In the genomic region with DNA sequence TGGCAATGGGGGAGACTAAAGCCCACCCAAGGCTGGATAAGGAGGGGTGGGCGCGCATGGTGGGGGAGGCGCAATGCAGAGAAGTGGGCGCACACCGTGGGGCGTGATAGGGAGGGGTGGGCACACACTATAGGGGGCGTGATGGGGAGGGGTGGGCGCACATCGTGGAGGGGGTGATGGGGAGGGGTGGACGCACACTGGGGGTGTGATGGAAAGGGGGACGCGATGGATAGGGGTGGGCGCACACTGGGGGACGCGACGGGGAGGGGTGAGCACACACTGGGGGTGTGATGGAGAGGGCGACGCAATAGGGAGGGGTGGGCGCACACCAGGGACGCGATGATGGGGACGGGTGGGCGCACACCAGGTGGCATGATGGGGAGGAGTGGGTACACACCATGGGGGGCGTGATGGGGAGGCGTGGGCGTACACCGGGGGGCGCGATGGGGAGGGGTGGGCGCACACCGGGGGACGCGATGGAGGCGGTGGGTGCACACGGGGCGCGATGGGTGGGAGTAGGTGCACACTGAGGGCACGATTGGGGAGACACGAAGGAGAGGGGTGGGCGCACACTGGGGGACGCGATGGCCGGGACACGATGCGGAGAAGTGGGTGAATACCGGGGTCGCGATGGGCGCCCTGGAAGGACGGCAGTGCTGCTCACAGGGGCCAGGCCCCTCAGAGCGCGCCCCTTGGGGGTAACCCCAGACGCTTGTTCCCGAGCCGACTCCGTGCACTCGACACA, we compare ENCODE assay signal across 8 cellular contexts.
DNase-seq lines count a peak whose midpoint lies in the region; ATAC-seq and TF ChIP-seq lines count a peak whose summit lies in the region.

No MANE protein-coding gene starts in this region.

- H3K36me3 Mint-ChIP-seq in central memory CD8-positive, alpha-beta T cell (ENCODE audit: insufficient read depth) = peaks cover 11% of the 10 kb centered on the region

- H3K27me3 Mint-ChIP-seq in central memory CD8-positive, alpha-beta T cell = no peaks in the 10 kb centered on the region

- CTCF ChIA-PET in AG04449 (lab: Yijun Ruan, JAX) = interaction anchor here (0.9 to 2.7 kb wide), 2 partner anchors 9 to 17 kb away, joined by 4 to 13 read pairs; no protein-coding TSS in a partner anchor

- peak overlapping the region; percentile 71 for H3K4me3 ChIP-seq in AG04449 (ENCODE audit: low read depth, low read length)
- peak overlapping the region; percentile 36 for H3K4me3 ChIP-seq in mucosa of stomach (ENCODE audit: low read length)

- H3K4me1 ChIP-seq in mucosa of stomach (ENCODE audit: control insufficient read depth, insufficient read depth, low read length) = peaks cover 10% of the 10 kb centered on the region

- no peaks in the 10 kb centered on the region for H3K36me3 ChIP-seq in mucosa of stomach (ENCODE audit: control insufficient read depth, insufficient read depth, low read length)

- no peak for DNase-seq in AG04449 (ENCODE audit: low read depth, low spot score)
- DNase-seq in central memory CD8-positive, alpha-beta T cell (ENCODE audit: low spot score in 2 of 2) = no peak
- DNase-seq in superior temporal gyrus (ENCODE audit: extremely low spot score) = no peak
- DNase-seq in NCI-H1436 treated with DMSO at 0.1 percent for 48 hours (lab: John Stamatoyannopoulos, UW) = no peak
- DNase-seq in GM13976 (ENCODE audit: low spot score) = no peak

- no peaks in the 10 kb centered on the region for H3K9me3 ChIP-seq in mucosa of stomach (ENCODE audit: control insufficient read depth, low read length)

- ATAC-seq in HG03097 (IDR thresholded peaks at IDR 0.05; ENCODE audit: low FRiP score, unreplicated experiment) (peak; percentile 16), GM18870 (IDR thresholded peaks at IDR 0.05; ENCODE audit: unreplicated experiment) (no peak)
- ATAC-seq in central memory CD8-positive, alpha-beta T cell (replicated peaks; ENCODE audit: extremely low read depth, poor library complexity, severe bottlenecking) = no peak

- H3K27ac Mint-ChIP-seq in central memory CD8-positive, alpha-beta T cell (ENCODE audit: low read depth) = peak overlapping the region; percentile 83

- H3K4me3 Mint-ChIP-seq in central memory CD8-positive, alpha-beta T cell = peak overlapping the region; percentile 79

- TF ChIP-seq CTCF in AG04449 (IDR thresholded peaks at IDR 0.05; ENCODE audit: insufficient read depth, low read length, missing control alignments) (no peak), GM13976 (IDR thresholded peaks at IDR 0.05; ENCODE audit: borderline replicate concordance, control extremely low read depth, extremely low read depth, insufficient read depth, missing control alignments) (no peak)

- peak overlapping the region; percentile 59 for H3K9ac ChIP-seq in mucosa of stomach (ENCODE audit: low read length)

- no peaks in the 10 kb centered on the region for H3K9me3 Mint-ChIP-seq in central memory CD8-positive, alpha-beta T cell

- POLR2A ChIA-PET in AG04449 (lab: Yijun Ruan, JAX) = interaction anchor here (0.9 to 1.0 kb wide), 3 partner anchors 11 to 123 kb away, joined by 3 to 4 read pairs (median 3); a partner anchor contains a TSS

- H3K27me3 ChIP-seq in mucosa of stomach (ENCODE audit: control insufficient read depth, insufficient read depth, low read length) = no peaks in the 10 kb centered on the region

- in situ Hi-C loops in GM13976 (cut with MboI; ENCODE audit: low sequenced_read_pairs, unreplicated experiment) = no loop called here

- H3K4me1 Mint-ChIP-seq in central memory CD8-positive, alpha-beta T cell = peaks cover 6% of the 10 kb centered on the region
